Comparison of ENCODE assay signal across 21 cellular contexts in the genomic region with DNA sequence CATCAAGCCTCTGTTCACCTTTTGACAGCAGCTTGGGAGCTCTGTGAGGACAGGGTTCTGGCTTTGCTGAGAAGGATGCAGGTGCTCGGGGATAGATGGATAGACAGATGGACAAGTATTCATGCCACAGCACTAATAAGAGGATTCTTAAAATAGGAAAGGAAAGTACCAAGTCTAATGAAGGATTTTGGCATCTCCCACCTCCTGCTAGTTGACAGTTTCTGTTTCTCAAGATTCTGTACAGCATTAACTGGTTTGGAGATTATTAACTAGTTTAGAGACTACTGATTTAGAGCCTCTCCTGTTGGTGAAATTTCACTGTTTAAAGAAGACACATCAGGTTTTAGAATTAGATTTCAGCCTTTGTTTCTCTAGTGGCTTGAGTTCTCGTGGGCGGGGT.
DNase-seq lines count a peak whose midpoint lies in the region; ATAC-seq, FAIRE-seq and TF ChIP-seq lines count a peak whose summit lies in the region.
"Had no signal": no experiment of that assay in that cellular context is flagged by ENCODE, and none has a peak within 500 bp of the region (broad histone marks: within the 10 kb centered on the region; RNA-seq: fewer than 3 reads in every experiment).

No MANE protein-coding gene starts in this region.

- H3K36me3 ChIP-seq in kidney (ENCODE audit: control insufficient read depth in 1 of 2, insufficient read depth in 2 of 2, low read length in 2 of 2) = no peaks in the 10 kb centered on the region
- H3K36me3 ChIP-seq: tibial nerve had no signal

- H3K9me3 ChIP-seq in kidney (ENCODE audit: control insufficient read depth in 1 of 2, low read length in 2 of 2) = no peaks in the 10 kb centered on the region
- H3K9me3 ChIP-seq: tibial nerve had no signal

- H3K9ac ChIP-seq in kidney (ENCODE audit: low read length in 2 of 2) = no peak overlapping the region

- peak overlapping the region; percentile 32 to 36 for H3K4me3 ChIP-seq in kidney (ENCODE audit: low read length in 2 of 2)
- H3K4me3 ChIP-seq: GM23338, hepatocyte, lung, tibial nerve had no signal

- H3K27ac ChIP-seq in kidney (ENCODE audit: low read depth in 2 of 2, low read length in 2 of 2) = peak overlapping the region in 1 of 2 donors; percentile 39
- H3K27ac ChIP-seq: hepatocyte had no signal

- no peak for DNase-seq in kidney
- no peak for DNase-seq in NCI-H510A treated with DMSO at 0.1 percent for 48 hours (lab: John Stamatoyannopoulos, UW)
- DNase-seq in amniotic stem cell (lab: John Stamatoyannopoulos, UW) = no peak
- DNase-seq in NCI-H774 (lab: John Stamatoyannopoulos, UW) = no peak
- DNase-seq: activated CD4-positive, alpha-beta T cell treated with anti-CD3 and anti-CD28 coated beads, Interleukin-2, amount 10 ng/mL, durations not matched to agents 24 days and 14 days; activated effector memory CD4-positive, alpha-beta T cell treated with anti-CD3 and anti-CD28 coated beads, Interleukin-2, amount 50 U/mL, for 16 hours; CD4-positive, alpha-beta T cell; dermis blood vessel endothelial cell; Kasumi-1; NCI-H1092 treated with DMSO at 0.1 percent for 48 hours; OCI-M1; SHP77; stimulated activated naive CD8-positive, alpha-beta T cell treated with anti-CD3 and anti-CD28 coated beads, Interleukin-15, Interleukin-2, amounts not matched to agents 100 U/mL and 50 U/mL, for 24 hours had no signal

- no peak for TF ChIP-seq CTCF in kidney (IDR thresholded peaks at IDR 0.05; ENCODE audit: borderline replicate concordance, extremely low read depth, insufficient read depth)

- H3K4me1 ChIP-seq in kidney (ENCODE audit: control insufficient read depth in 1 of 2, insufficient read depth in 1 of 2, low read depth in 1 of 2, low read length in 2 of 2) = peaks cover 20 to 38% of the 10 kb centered on the region in 2 donors

- no peak for FAIRE-seq in kidney (lab: Jason Lieb, UNC)

- intact Hi-C loops in kidney (cut with DNase I) = no loop called here

- ATAC-seq in GM18907 (IDR thresholded peaks at IDR 0.05; ENCODE audit: unreplicated experiment) (peak; percentile 75), GM21381 (IDR thresholded peaks at IDR 0.05; ENCODE audit: unreplicated experiment) (peak; percentile 44), HG03135 (IDR thresholded peaks at IDR 0.05; ENCODE audit: unreplicated experiment) (peak; percentile 69)
- no peak for ATAC-seq in activated CD4-positive, CD25-positive, alpha-beta regulatory T cell treated with anti-CD3 and anti-CD28 coated beads, Interleukin-2, amount 50 U/mL, for 24 hours
- ATAC-seq: GM23338; stimulated activated naive CD8-positive, alpha-beta T cell treated with anti-CD3 and anti-CD28 coated beads, Interleukin-15, Interleukin-2, amounts not matched to agents 100 U/mL and 50 U/mL, for 24 hours had no signal

Comparison
In these comparisons a context has a peak if more than half of its experiments do, and no peak if none do; other contexts are left out.
1. ATAC-seq: peak in GM18907 (single experiment), GM21381 (single experiment) and HG03135 (single experiment); none in activated CD4-positive, CD25-positive, alpha-beta regulatory T cell treated with anti-CD3 and anti-CD28 coated beads, Interleukin-2, amount 50 U/mL, for 24 hours (0 of 2).